3 cellular contexts compared by ENCODE assay signal in the genomic region with DNA sequence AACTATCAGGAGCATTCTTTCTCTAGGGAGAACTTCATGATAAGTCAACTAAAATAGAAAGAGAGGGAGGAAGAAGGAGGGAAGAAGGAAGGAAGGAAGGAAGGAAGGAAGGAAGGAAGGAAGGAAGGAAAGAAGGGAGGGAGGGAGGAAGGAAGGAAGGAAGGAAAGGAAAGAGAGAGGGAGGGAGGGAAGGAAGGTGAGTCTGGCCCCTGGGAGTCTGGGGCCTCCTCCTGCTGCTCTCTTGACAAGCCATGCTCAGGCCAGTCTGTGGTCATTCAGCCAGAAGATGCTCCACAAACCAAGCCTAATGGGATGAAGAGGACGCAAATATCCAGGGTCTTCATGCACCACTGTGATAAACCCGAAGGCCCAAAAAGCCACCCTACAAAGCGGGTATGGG.
"Had no signal": no experiment of that assay in that cellular context is flagged by ENCODE, and none has a peak within 500 bp of the region (broad histone marks: within the 10 kb centered on the region; RNA-seq: fewer than 3 reads in every experiment).

No MANE protein-coding gene starts in this region.

- DNase-seq: GDM1, GF-D8 had no signal

- H3K4me3 ChIP-seq: GM12878 had no signal
